In the genomic region with DNA sequence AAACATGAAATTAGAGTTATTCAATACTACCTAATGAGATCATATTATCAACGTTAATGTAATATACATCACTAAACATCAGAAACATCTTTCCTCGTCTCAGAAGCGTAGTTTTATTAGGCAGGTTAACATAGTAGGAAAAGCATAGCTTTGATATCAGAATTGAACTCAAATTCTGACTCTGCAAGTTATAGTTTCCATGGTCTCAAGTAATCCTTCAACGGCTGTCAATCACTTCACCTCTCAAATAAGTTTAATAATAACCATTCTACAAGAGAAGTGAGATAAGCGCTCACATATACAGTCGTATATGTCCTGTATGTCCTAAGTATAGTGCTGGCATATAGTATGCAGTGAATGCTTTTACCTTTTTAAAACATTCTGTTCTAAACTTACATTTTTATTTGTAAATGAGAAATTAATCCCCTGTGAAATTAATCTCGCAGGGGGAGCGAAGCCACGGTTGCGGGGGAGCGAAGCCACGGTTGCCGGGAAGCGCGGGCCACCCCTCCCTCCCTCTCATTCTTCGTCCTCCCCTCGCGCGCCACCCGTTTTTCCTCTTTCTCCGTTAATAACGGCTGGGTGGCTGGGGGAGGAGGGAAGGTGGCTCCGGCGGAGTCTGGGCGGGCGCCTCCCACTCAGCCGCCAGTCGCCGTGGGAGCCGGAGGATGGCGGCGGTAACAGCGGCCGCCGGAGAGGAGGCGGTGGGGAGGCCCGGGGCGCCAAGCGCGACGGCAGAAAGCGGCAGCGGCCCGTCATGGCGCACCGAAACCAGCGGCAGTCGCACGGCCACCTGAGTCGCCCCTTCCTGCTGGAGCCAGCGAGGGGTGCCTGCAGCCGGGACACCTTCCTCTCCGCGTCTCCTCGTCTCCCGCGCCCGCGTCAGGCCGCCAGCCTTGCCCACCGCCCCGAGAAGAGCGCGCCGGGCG, we compare ENCODE assay signal across 8 cellular contexts.
A peak's percentile ranks its signal among the peaks of the same experiment; 100 is the strongest.
DNase-seq lines count a peak whose midpoint lies in the region; ATAC-seq and TF ChIP-seq lines count a peak whose summit lies in the region.
"Not testable (repeated sequence)": the region's sequence is repeated elsewhere in the genome, so short reads cannot be mapped to it uniquely, and the experiment has no call there.

No MANE protein-coding gene starts in this region.

- H3K9me3 Mint-ChIP-seq in T-helper 1 cell treated with Interleukin-12 subunit alpha and Interleukin-12 subunit beta and Interleukin-4 antibody, amounts not matched to agents 30 μg/mL and 1 μg/mL, for 36 hours; osteocyte (ENCODE audit: unreplicated experiment): not testable (repeated sequence)

- H3K4me1 Mint-ChIP-seq in T-helper 1 cell treated with Interleukin-12 subunit alpha and Interleukin-12 subunit beta and Interleukin-4 antibody, amounts not matched to agents 30 μg/mL and 1 μg/mL, for 36 hours (ENCODE audit: low read depth): not testable (repeated sequence)
- H3K4me1 Mint-ChIP-seq in osteocyte (ENCODE audit: unreplicated experiment): peaks cover 15% of the 10 kb centered on the region

- H3K36me3 Mint-ChIP-seq in T-helper 1 cell treated with Interleukin-12 subunit alpha and Interleukin-12 subunit beta and Interleukin-4 antibody, amounts not matched to agents 30 μg/mL and 1 μg/mL, for 36 hours (ENCODE audit: low read depth); osteocyte (ENCODE audit: unreplicated experiment): not testable (repeated sequence)

- 3% methylated on average over 64 of the region's 66 CpGs for WGBS in urinary bladder

- intact Hi-C loops in left ventricle myocardium superior (cut with micrococcal nuclease): not testable (repeated sequence)

- H3K4me1 ChIP-seq in urinary bladder (ENCODE audit: insufficient read depth): not testable (repeated sequence)

- not testable (repeated sequence) for H3K36me3 ChIP-seq in urinary bladder (ENCODE audit: insufficient read depth)

- not testable (repeated sequence) for TF ChIP-seq CTCF in astrocyte of the cerebellum (IDR thresholded peaks at IDR 0.05; ENCODE audit: low read depth, low read length, missing control alignments); osteocyte (IDR thresholded peaks at IDR 0.05)

- H3K27ac Mint-ChIP-seq in T-helper 1 cell treated with Interleukin-12 subunit alpha and Interleukin-12 subunit beta and Interleukin-4 antibody, amounts not matched to agents 30 μg/mL and 1 μg/mL, for 36 hours: not testable (repeated sequence)
- peak overlapping the region; percentile 73 for H3K27ac Mint-ChIP-seq in osteocyte (ENCODE audit: unreplicated experiment)

- ATAC-seq in GM18502 (IDR thresholded peaks at IDR 0.05; ENCODE audit: poor library complexity, unreplicated experiment): peak; percentile 54
- peak; percentile 70 for ATAC-seq in HG02798 (IDR thresholded peaks at IDR 0.05; ENCODE audit: poor library complexity, unreplicated experiment)
- ATAC-seq in left ventricle myocardium superior: peak; percentile 80

- in situ Hi-C loops in astrocyte of the cerebellum (cut with HindIII; ENCODE audit: low sequenced_read_pairs): not testable (repeated sequence)

- H3K4me3 ChIP-seq in astrocyte of the cerebellum (ENCODE audit: low read depth, low read length) (peak overlapping the region; percentile 54), urinary bladder (ENCODE audit: low read depth, low read length) (peak overlapping the region; percentile 89)

- peak overlapping the region; percentile 83 for H3K4me3 Mint-ChIP-seq in T-helper 1 cell treated with Interleukin-12 subunit alpha and Interleukin-12 subunit beta and Interleukin-4 antibody, amounts not matched to agents 30 μg/mL and 1 μg/mL, for 36 hours
- H3K4me3 Mint-ChIP-seq in osteocyte (ENCODE audit: unreplicated experiment): peak overlapping the region; percentile 83

- H3K27ac ChIP-seq in urinary bladder (ENCODE audit: low read depth): peak overlapping the region; percentile 75

- H3K27me3 Mint-ChIP-seq in T-helper 1 cell treated with Interleukin-12 subunit alpha and Interleukin-12 subunit beta and Interleukin-4 antibody, amounts not matched to agents 30 μg/mL and 1 μg/mL, for 36 hours (ENCODE audit: low read depth): peaks cover 49% of the 10 kb centered on the region
- H3K27me3 Mint-ChIP-seq in osteocyte (ENCODE audit: unreplicated experiment): not testable (repeated sequence)

- DNase-seq in NCI-H1105 (lab: John Stamatoyannopoulos, UW): peak; percentile 37
- not testable (repeated sequence) for DNase-seq in astrocyte of the cerebellum (ENCODE audit: low read depth); osteocyte (ENCODE audit: extremely low spot score, unreplicated experiment)
- DNase-seq in left ventricle myocardium superior: peak; percentile 73
